Comparison of ENCODE assay signal across 1 cellular context in genomic region chr11:69238562-69239319, GRCh38.
TF ChIP-seq lines count a peak whose summit lies in the region.

No MANE protein-coding gene starts in this region.

TF ChIP-seq in GM23338, 12 proteins besides CTCF, POLR2A, EP300 and RAD21 (continued from another document):
- no peak for TF ChIP-seq ZNF462 (CRISPR knock-in tag; IDR thresholded peaks at IDR 0.05)
- no peak for TF ChIP-seq ZNF114 (CRISPR knock-in tag; IDR thresholded peaks at IDR 0.05)
- TF ChIP-seq EZH2 (IDR thresholded peaks at IDR 0.05; ENCODE audit: low read depth, unreplicated experiment) = no peak
